ENCODE assay signal across 10 cellular contexts in the genomic region with DNA sequence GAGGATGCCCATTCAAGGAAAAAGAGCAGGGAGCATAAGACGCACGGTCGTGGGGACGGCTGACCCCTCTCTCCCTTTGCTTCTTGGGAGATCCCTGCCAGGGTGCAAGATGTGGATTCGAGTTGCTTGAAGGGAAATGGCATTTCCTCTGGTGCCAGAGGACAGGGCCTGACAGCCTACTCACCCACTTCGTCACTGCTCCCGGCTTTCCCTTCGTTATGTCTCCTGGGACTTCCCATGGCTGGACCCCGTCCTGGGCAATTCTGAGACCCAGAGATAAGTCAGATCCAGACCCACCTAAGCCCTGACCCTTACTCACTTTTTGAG. TPM values are rescaled to one million over a fixed set of nuclear protein-coding genes. Genes with fewer than 3 reads are reported as not detected.
A peak's percentile ranks its signal among the peaks of the same experiment; 100 is the strongest.
DNase-seq lines count a peak whose midpoint lies in the region; ATAC-seq and TF ChIP-seq lines count a peak whose summit lies in the region.
"Had no signal": no experiment of that assay in that cellular context is flagged by ENCODE, and none has a peak within 500 bp of the region (broad histone marks: within the 10 kb centered on the region; RNA-seq: fewer than 3 reads in every experiment).

No MANE protein-coding gene starts in this region.

- no peaks in the 10 kb centered on the region for H3K27me3 Mint-ChIP-seq in naive thymus-derived CD4-positive, alpha-beta T cell
- H3K27me3 Mint-ChIP-seq: activated naive CD8-positive, alpha-beta T cell had no signal

- H3K36me3 Mint-ChIP-seq in naive thymus-derived CD4-positive, alpha-beta T cell: peaks cover 0 to 22% (median 8%) of the 10 kb centered on the region in 5 donors
- H3K36me3 Mint-ChIP-seq: activated naive CD8-positive, alpha-beta T cell had no signal

- peaks cover 6% of the 10 kb centered on the region for H3K4me1 ChIP-seq in ectodermal cell (ENCODE audit: control insufficient read depth, insufficient read depth, low read length)
- peaks cover 11 to 20% of the 10 kb centered on the region in 2 donors for H3K4me1 ChIP-seq in naive thymus-derived CD4-positive, alpha-beta T cell (ENCODE audit: control insufficient read depth in 2 of 2, insufficient read depth in 2 of 2, low read length in 2 of 2)

- H3K4me3 Mint-ChIP-seq in naive thymus-derived CD4-positive, alpha-beta T cell: no peak overlapping the region

- H3K27ac ChIP-seq in ectodermal cell (ENCODE audit: insufficient read depth, low read depth, low read length, poor library complexity, severe bottlenecking): no peak overlapping the region
- H3K27ac ChIP-seq in naive thymus-derived CD4-positive, alpha-beta T cell (ENCODE audit: low read depth, low read length): peak overlapping the region; percentile 97

- H3K27ac Mint-ChIP-seq in naive thymus-derived CD4-positive, alpha-beta T cell: peak overlapping the region in 2 of 9 donors; percentile 59 to 63
- H3K27ac Mint-ChIP-seq: activated naive CD8-positive, alpha-beta T cell had no signal

- WGBS in ectodermal cell, 2 experiments: 88 to 92% methylated on average over 9 of the region's 9 CpGs

- H3K27me3 ChIP-seq in ectodermal cell (ENCODE audit: control insufficient read depth, insufficient read depth, low read length, poor library complexity, severe bottlenecking): no peaks in the 10 kb centered on the region
- H3K27me3 ChIP-seq in naive thymus-derived CD4-positive, alpha-beta T cell (ENCODE audit: control insufficient read depth in 2 of 2, insufficient read depth in 2 of 2, low read length in 2 of 2): no peaks in the 10 kb centered on the region

- H3K36me3 ChIP-seq in ectodermal cell (ENCODE audit: control insufficient read depth, insufficient read depth, low read length): peaks cover 30% of the 10 kb centered on the region
- H3K36me3 ChIP-seq in naive thymus-derived CD4-positive, alpha-beta T cell (ENCODE audit: control insufficient read depth in 2 of 3, insufficient read depth in 3 of 3, low read length in 3 of 3): peaks cover 6 to 51% (median 28%) of the 10 kb centered on the region in 3 experiments

- intact Hi-C loops in naive thymus-derived CD4-positive, alpha-beta T cell (cut with micrococcal nuclease): loop anchor here (5.0 to 10.0 kb wide), 5 partner anchors 286 to 1256 kb away; a partner anchor contains a TSS

- CTCF ChIA-PET in naive thymus-derived CD4-positive, alpha-beta T cell (lab: Charles Lee): interaction anchor here (0.6 kb wide), 1 partner anchor 93 kb away, joined by 3 read pairs; no protein-coding TSS in a partner anchor

- POLR2A ChIA-PET in naive thymus-derived CD4-positive, alpha-beta T cell (lab: Charles Lee): interaction anchor here (0.8 kb wide), 1 partner anchor 28 kb away, joined by 3 read pairs; a partner anchor contains a TSS

- peak overlapping the region; percentile 98 for H3K4me3 ChIP-seq in AG10803 (ENCODE audit: low read length)
- H3K4me3 ChIP-seq in Jurkat, Clone E6-1 (ENCODE audit: low read length): peak overlapping the region; percentile 69
- peak overlapping the region; percentile 91 for H3K4me3 ChIP-seq in ectodermal cell (ENCODE audit: insufficient read depth, low read depth, low read length)
- H3K4me3 ChIP-seq in naive thymus-derived CD4-positive, alpha-beta T cell (ENCODE audit: low read length): no peak overlapping the region

- H3K9me3 ChIP-seq in ectodermal cell (ENCODE audit: control insufficient read depth, low read length): no peaks in the 10 kb centered on the region
- H3K9me3 ChIP-seq in naive thymus-derived CD4-positive, alpha-beta T cell (ENCODE audit: control insufficient read depth in 2 of 3, low read length in 3 of 3): no peaks in the 10 kb centered on the region

- peaks cover 23 to 35% (median 28%) of the 10 kb centered on the region in 7 donors for H3K4me1 Mint-ChIP-seq in naive thymus-derived CD4-positive, alpha-beta T cell

- DNase-seq in AG10803 (ENCODE audit: low read depth) (no peak), HuH-7 (ENCODE audit: low spot score) (no peak), NK-92 (lab: John Stamatoyannopoulos, UW; ENCODE audit: unreplicated experiment) (no peak), mucosa of gallbladder (ENCODE audit: low spot score) (no peak)
- DNase-seq in Jurkat, Clone E6-1 (ENCODE audit: low read depth, low spot score): no peak
- no peak for DNase-seq in naive thymus-derived CD4-positive, alpha-beta T cell
- DNase-seq: stimulated activated CD4-positive, alpha-beta T cell treated with anti-CD3 and anti-CD28 coated beads, Interleukin-4, amount 100 ng/mL, for 4 hours had no signal

- ATAC-seq in naive thymus-derived CD4-positive, alpha-beta T cell: no peak
- ATAC-seq in HG02970 (IDR thresholded peaks at IDR 0.05; ENCODE audit: low FRiP score, unreplicated experiment): no peak

- H3K9me3 Mint-ChIP-seq in naive thymus-derived CD4-positive, alpha-beta T cell: peaks cover 0 to 1% (median 0%) of the 10 kb centered on the region in 11 donors

- no peak for TF ChIP-seq CTCF in AG10803 (conservative IDR thresholded peaks at IDR 0.05; ENCODE audit: low read length)

RNA-seq across cellular contexts. Expression of a gene that starts 1.2 kb away (rescaled TPM):
- polyA plus RNA-seq in Jurkat, Clone E6-1 (2012; ENCODE audit: insufficient read depth, insufficient read length): 20.1 TPM
- 45.7 TPM for polyA plus RNA-seq in ectodermal cell (2013, experiment 1 of 4)
- 42.6 TPM for polyA plus RNA-seq in ectodermal cell (2013, experiment 2 of 4)
- polyA plus RNA-seq in ectodermal cell (2013, experiment 3 of 4): 37.5 TPM
- 41.5 TPM for polyA plus RNA-seq in ectodermal cell (2013, experiment 4 of 4)
- total RNA-seq in naive thymus-derived CD4-positive, alpha-beta T cell: 100 to 1,000 TPM in 1 of 5 experiments, 10 to 100 TPM in 4; 42.9 to 106 (median 53.0) TPM
- polyA plus RNA-seq in naive thymus-derived CD4-positive, alpha-beta T cell: 10 to 100 TPM; 11.6 to 22.2 TPM
- 68.1 TPM for total RNA-seq in mucosa of gallbladder

RNA-seq across cellular contexts. Expression of a gene that starts 1.6 kb away (rescaled TPM):
- polyA plus RNA-seq in Jurkat, Clone E6-1 (2012; ENCODE audit: insufficient read depth, insufficient read length): 13.8 TPM
- 63.7 TPM for polyA plus RNA-seq in ectodermal cell (2013, experiment 1 of 4)
- polyA plus RNA-seq in ectodermal cell (2013, experiment 2 of 4): 55.4 TPM
- 42.5 TPM for polyA plus RNA-seq in ectodermal cell (2013, experiment 3 of 4)
- 45.5 TPM for polyA plus RNA-seq in ectodermal cell (2013, experiment 4 of 4)
- 10 to 100 TPM; 15.9 to 25.7 (median 21.2) TPM for total RNA-seq in naive thymus-derived CD4-positive, alpha-beta T cell
- 1 to 10 TPM; 4.7 to 5.8 TPM for polyA plus RNA-seq in naive thymus-derived CD4-positive, alpha-beta T cell
- 48.5 TPM for total RNA-seq in mucosa of gallbladder

RNA-seq across cellular contexts. Expression of a gene that starts 11.3 kb away (rescaled TPM):
- 75.9 TPM for polyA plus RNA-seq in Jurkat, Clone E6-1 (2012; ENCODE audit: insufficient read depth, insufficient read length)
- 90.3 TPM for polyA plus RNA-seq in ectodermal cell (2013, experiment 1 of 4)
- polyA plus RNA-seq in ectodermal cell (2013, experiment 2 of 4): 80.0 TPM
- 69.7 TPM for polyA plus RNA-seq in ectodermal cell (2013, experiment 3 of 4)
- 72.5 TPM for polyA plus RNA-seq in ectodermal cell (2013, experiment 4 of 4)
- 100 to 1,000 TPM; 141 to 174 (median 154) TPM for total RNA-seq in naive thymus-derived CD4-positive, alpha-beta T cell
- 10 to 100 TPM; 19.4 to 24.8 TPM for polyA plus RNA-seq in naive thymus-derived CD4-positive, alpha-beta T cell
- total RNA-seq in mucosa of gallbladder: 103 TPM

RNA-seq across cellular contexts. Expression of a gene that starts 18.0 kb away (rescaled TPM):
- 1.1 TPM for polyA plus RNA-seq in Jurkat, Clone E6-1 (2012; ENCODE audit: insufficient read depth, insufficient read length)
- polyA plus RNA-seq in ectodermal cell (2013, experiment 1 of 4): 1.3 TPM
- polyA plus RNA-seq in ectodermal cell (2013, experiment 2 of 4): 0.62 TPM
- polyA plus RNA-seq in ectodermal cell (2013, experiment 3 of 4): 0.43 TPM
- 0.61 TPM for polyA plus RNA-seq in ectodermal cell (2013, experiment 4 of 4)
- total RNA-seq in naive thymus-derived CD4-positive, alpha-beta T cell: 1 to 10 TPM; 1.2 to 6.8 (median 1.9) TPM
- not detected for polyA plus RNA-seq in naive thymus-derived CD4-positive, alpha-beta T cell
- 0.81 TPM for total RNA-seq in mucosa of gallbladder

RNA-seq across cellular contexts. Expression of a gene that starts 27.7 kb away (rescaled TPM):
- polyA plus RNA-seq in Jurkat, Clone E6-1 (2012; ENCODE audit: insufficient read depth, insufficient read length): 232 TPM
- polyA plus RNA-seq in ectodermal cell (2013, experiment 1 of 4): 404 TPM
- 396 TPM for polyA plus RNA-seq in ectodermal cell (2013, experiment 2 of 4)
- 337 TPM for polyA plus RNA-seq in ectodermal cell (2013, experiment 3 of 4)
- polyA plus RNA-seq in ectodermal cell (2013, experiment 4 of 4): 359 TPM
- 100 to 1,000 TPM in 4 of 5 experiments, 10 to 100 TPM in 1; 92.8 to 170 (median 160) TPM for total RNA-seq in naive thymus-derived CD4-positive, alpha-beta T cell
- polyA plus RNA-seq in naive thymus-derived CD4-positive, alpha-beta T cell: 10 to 100 TPM; 49.0 to 68.6 TPM
- 249 TPM for total RNA-seq in mucosa of gallbladder
